In genomic region chr11:13449522-13449921, GRCh38 we compare ENCODE assay signal across 1 cellular context.
A peak's percentile ranks its signal among the peaks of the same experiment; 100 is the strongest.
TF ChIP-seq lines count a peak whose summit lies in the region.

No MANE protein-coding gene starts in this region.

TF ChIP-seq in K562, 482 proteins besides CTCF, POLR2A, EP300 and RAD21:
- TF ChIP-seq CBX5 (IDR thresholded peaks at IDR 0.05; ENCODE audit: borderline replicate concordance, low read depth) (0 out of 2 replicates have a peak, but pooled peaks have one; percentile 47), TARDBP (IDR thresholded peaks at IDR 0.05) (no peak)
